In genomic region chr20:50535162-50535561, GRCh38 we compare ENCODE assay signal across 18 cellular contexts. TPM values are rescaled to one million over a fixed set of nuclear protein-coding genes. Genes with fewer than 3 reads are reported as not detected.
DNase-seq lines count a peak whose midpoint lies in the region; ATAC-seq and TF ChIP-seq lines count a peak whose summit lies in the region.
"Had no signal": no experiment of that assay in that cellular context is flagged by ENCODE, and none has a peak within 500 bp of the region (broad histone marks: within the 10 kb centered on the region; RNA-seq: fewer than 3 reads in every experiment).

No MANE protein-coding gene starts in this region.

- H3K27me3 ChIP-seq in hepatocyte = no peaks in the 10 kb centered on the region
- no peaks in the 10 kb centered on the region for H3K27me3 ChIP-seq in smooth muscle cell (ENCODE audit: low read depth)
- H3K27me3 ChIP-seq in tibial artery = no peaks in the 10 kb centered on the region
- H3K27me3 ChIP-seq: body of pancreas, right atrium auricular region, transverse colon had no signal

- intact Hi-C loops in activated CD4-positive, alpha-beta T cell treated with anti-CD3 and anti-CD28 coated beads for 36 hours (cut with DNase I, micrococcal nuclease) = no loop called here
- intact Hi-C loops in tibial artery (cut with DNase I; ENCODE audit: low total_unique reads) = no loop called here

- no peaks in the 10 kb centered on the region for H3K9me3 ChIP-seq in hepatocyte (ENCODE audit: low read depth)
- no peaks in the 10 kb centered on the region for H3K9me3 ChIP-seq in smooth muscle cell (replicated peaks; ENCODE audit: low read depth)
- H3K9me3 ChIP-seq in tibial artery = no peaks in the 10 kb centered on the region
- H3K9me3 ChIP-seq: body of pancreas, right atrium auricular region, transverse colon had no signal

- CTCF ChIA-PET in activated CD4-positive, alpha-beta T cell treated with anti-CD3 and anti-CD28 coated beads for 36 hours (lab: Charles Lee) = interaction anchor here (0.6 to 2.5 kb wide), 3 partner anchors 15 to 16 kb away, joined by 3 to 7 read pairs (median 6); no protein-coding TSS in a partner anchor

- no peak for DNase-seq in activated CD4-positive, alpha-beta T cell treated with anti-CD3 and anti-CD28 coated beads for 36 hours
- no peak for DNase-seq in activated CD4-positive, alpha-beta T cell treated with anti-CD3 and anti-CD28 coated beads for 48 hours
- DNase-seq in hepatocyte (ENCODE audit: low spot score) (no peak), smooth muscle cell (lab: John Stamatoyannopoulos, UW; ENCODE audit: unreplicated experiment) (no peak), LoVo (ENCODE audit: low spot score) (no peak), tibial artery (no peak)
- no peak for DNase-seq in stimulated activated naive CD4-positive, alpha-beta T cell treated with Interleukin-2 at 50 U/mL for 16 hours (lab: John Stamatoyannopoulos, UW)
- DNase-seq: activated gamma-delta T cell; body of pancreas; CD4-positive, CD25-positive, alpha-beta regulatory T cell; glutamatergic neuron; immature natural killer cell; NCI-H1930; NCI-H526; transverse colon had no signal

- WGBS in hepatocyte (ENCODE audit: low lambda C conversion rate, missing lambda C conversion rate) = 86% methylated on average over 8 of the region's 8 CpGs
- WGBS in smooth muscle cell (ENCODE audit: low lambda C conversion rate) = 91% methylated on average over 8 of the region's 8 CpGs

- POLR2A ChIA-PET in activated CD4-positive, alpha-beta T cell treated with anti-CD3 and anti-CD28 coated beads for 36 hours (lab: Charles Lee) = interaction anchor here (1.3 kb wide), 1 partner anchor 13 kb away, joined by 3 read pairs; no protein-coding TSS in a partner anchor

- H3K4me2 ChIP-seq in hepatocyte (no peak overlapping the region), smooth muscle cell (peak overlapping the region; percentile 40)

- H3K9me2 ChIP-seq in hepatocyte (replicated peaks; ENCODE audit: insufficient read depth) = no peaks in the 10 kb centered on the region

- H3K4me1 Mint-ChIP-seq in activated CD4-positive, alpha-beta T cell treated with anti-CD3 and anti-CD28 coated beads for 36 hours = peaks cover 73% of the 10 kb centered on the region
- peaks cover 49 to 62% (median 53%) of the 10 kb centered on the region in 3 donors for H3K4me1 Mint-ChIP-seq in IgD-negative memory B cell

- peak overlapping the region; percentile 58 for H3K27ac ChIP-seq in hepatocyte
- peak overlapping the region; percentile 70 for H3K27ac ChIP-seq in smooth muscle cell (ENCODE audit: low read depth)
- H3K27ac ChIP-seq in tibial artery = no peak overlapping the region
- H3K27ac ChIP-seq: body of pancreas, epithelial cell of prostate, right atrium auricular region, transverse colon had no signal

- ATAC-seq in activated CD4-positive, alpha-beta T cell treated with anti-CD3 and anti-CD28 coated beads for 36 hours = no peak

- H3F3A ChIP-seq in smooth muscle cell (ENCODE audit: low read depth) = peaks cover 6% of the 10 kb centered on the region

- no peak overlapping the region for H2AFZ ChIP-seq in hepatocyte
- H2AFZ ChIP-seq in smooth muscle cell (ENCODE audit: low read depth) = no peak overlapping the region

- no peak for TF ChIP-seq CTCF in hepatocyte (IDR thresholded peaks at IDR 0.05; ENCODE audit: poor library complexity)
- no peak for TF ChIP-seq CTCF in smooth muscle cell (IDR thresholded peaks at IDR 0.05; ENCODE audit: borderline replicate concordance, insufficient read depth, poor library complexity, severe bottlenecking)
- TF ChIP-seq CTCF in tibial artery (IDR thresholded peaks at IDR 0.05) = no peak

- no peaks in the 10 kb centered on the region for H3K9me3 Mint-ChIP-seq in activated CD4-positive, alpha-beta T cell treated with anti-CD3 and anti-CD28 coated beads for 36 hours (ENCODE audit: low read depth)
- peaks cover 3 to 8% (median 3%) of the 10 kb centered on the region in 3 donors for H3K9me3 Mint-ChIP-seq in IgD-negative memory B cell
- H3K9me3 Mint-ChIP-seq: CD4-positive, CD25-positive, alpha-beta regulatory T cell; immature natural killer cell had no signal

- H3K9ac ChIP-seq in smooth muscle cell (ENCODE audit: low read depth) = no peak overlapping the region

- H3K36me3 Mint-ChIP-seq in activated CD4-positive, alpha-beta T cell treated with anti-CD3 and anti-CD28 coated beads for 36 hours (ENCODE audit: low read depth) = peaks cover 26% of the 10 kb centered on the region
- peaks cover 12% of the 10 kb centered on the region for H3K36me3 Mint-ChIP-seq in IgD-negative memory B cell
- H3K36me3 Mint-ChIP-seq: immature natural killer cell had no signal

- H3K4me3 ChIP-seq in hepatocyte = no peak overlapping the region
- no peak overlapping the region for H3K4me3 ChIP-seq in smooth muscle cell
- no peak overlapping the region for H3K4me3 ChIP-seq in tibial artery
- H3K4me3 ChIP-seq: body of pancreas, right atrium auricular region, transverse colon had no signal

- no peaks in the 10 kb centered on the region for H3K27me3 Mint-ChIP-seq in activated CD4-positive, alpha-beta T cell treated with anti-CD3 and anti-CD28 coated beads for 36 hours
- no peaks in the 10 kb centered on the region for H3K27me3 Mint-ChIP-seq in IgD-negative memory B cell
- H3K27me3 Mint-ChIP-seq: CD4-positive, CD25-positive, alpha-beta regulatory T cell had no signal

- peaks cover 97% of the 10 kb centered on the region for H3K79me2 ChIP-seq in hepatocyte
- H3K79me2 ChIP-seq in smooth muscle cell (ENCODE audit: low read depth) = peaks cover 96% of the 10 kb centered on the region

- H4K20me1 ChIP-seq in hepatocyte (ENCODE audit: insufficient read depth, poor library complexity, severe bottlenecking) (peaks cover 21% of the 10 kb centered on the region), smooth muscle cell (ENCODE audit: low read depth) (peaks cover 100% of the 10 kb centered on the region)

- H3K4me1 ChIP-seq in hepatocyte (ENCODE audit: insufficient read depth) (peaks cover 16% of the 10 kb centered on the region), smooth muscle cell (ENCODE audit: low read depth) (peaks cover 39% of the 10 kb centered on the region), tibial artery (peaks cover 0 to 55% (median 19%) of the 10 kb centered on the region in 4 donors)

- no peak overlapping the region for H3K4me3 Mint-ChIP-seq in activated CD4-positive, alpha-beta T cell treated with anti-CD3 and anti-CD28 coated beads for 36 hours
- H3K4me3 Mint-ChIP-seq in IgD-negative memory B cell = peak overlapping the region in 1 of 4 donors; percentile 13

- no peaks in the 10 kb centered on the region for H3K36me3 ChIP-seq in hepatocyte (replicated peaks; ENCODE audit: insufficient read depth, low read depth)
- H3K36me3 ChIP-seq in smooth muscle cell (ENCODE audit: low read depth) = no peaks in the 10 kb centered on the region
- H3K36me3 ChIP-seq in tibial artery = no peaks in the 10 kb centered on the region
- H3K36me3 ChIP-seq: right atrium auricular region, transverse colon had no signal

- peak overlapping the region; percentile 56 for H3K27ac Mint-ChIP-seq in activated CD4-positive, alpha-beta T cell treated with anti-CD3 and anti-CD28 coated beads for 36 hours
- peak overlapping the region in 2 of 3 donors; percentile 2 to 71 for H3K27ac Mint-ChIP-seq in IgD-negative memory B cell
- H3K27ac Mint-ChIP-seq: CD4-positive, CD25-positive, alpha-beta regulatory T cell had no signal

RNA-seq across cellular contexts. Expression of gene PTPN1, which starts 25.0 kb away (rescaled TPM):
- total RNA-seq in activated CD4-positive, alpha-beta T cell treated with anti-CD3 and anti-CD28 coated beads for 36 hours = 10 to 100 TPM; 79.0 to 92.8 TPM
- polyA plus RNA-seq in IgD-negative memory B cell = 73.8 TPM
- 28.3 and 32.1 TPM in 2 replicates for total RNA-seq in hepatocyte
- polyA plus RNA-seq in hepatocyte = 22.0 and 30.8 TPM in 2 replicates
- 28.9 and 35.6 TPM in 2 replicates for total RNA-seq in smooth muscle cell
- 16.1 and 19.4 TPM in 2 replicates for polyA plus RNA-seq in smooth muscle cell

Comparison
In these comparisons a context has a peak if more than half of its experiments do, and no peak if none do; other contexts are left out.
1. H3K27ac ChIP-seq: peak in hepatocyte (single experiment) and smooth muscle cell (single experiment); none in tibial artery (0 of 2).